28 cellular contexts compared by ENCODE assay signal in the genomic region with DNA sequence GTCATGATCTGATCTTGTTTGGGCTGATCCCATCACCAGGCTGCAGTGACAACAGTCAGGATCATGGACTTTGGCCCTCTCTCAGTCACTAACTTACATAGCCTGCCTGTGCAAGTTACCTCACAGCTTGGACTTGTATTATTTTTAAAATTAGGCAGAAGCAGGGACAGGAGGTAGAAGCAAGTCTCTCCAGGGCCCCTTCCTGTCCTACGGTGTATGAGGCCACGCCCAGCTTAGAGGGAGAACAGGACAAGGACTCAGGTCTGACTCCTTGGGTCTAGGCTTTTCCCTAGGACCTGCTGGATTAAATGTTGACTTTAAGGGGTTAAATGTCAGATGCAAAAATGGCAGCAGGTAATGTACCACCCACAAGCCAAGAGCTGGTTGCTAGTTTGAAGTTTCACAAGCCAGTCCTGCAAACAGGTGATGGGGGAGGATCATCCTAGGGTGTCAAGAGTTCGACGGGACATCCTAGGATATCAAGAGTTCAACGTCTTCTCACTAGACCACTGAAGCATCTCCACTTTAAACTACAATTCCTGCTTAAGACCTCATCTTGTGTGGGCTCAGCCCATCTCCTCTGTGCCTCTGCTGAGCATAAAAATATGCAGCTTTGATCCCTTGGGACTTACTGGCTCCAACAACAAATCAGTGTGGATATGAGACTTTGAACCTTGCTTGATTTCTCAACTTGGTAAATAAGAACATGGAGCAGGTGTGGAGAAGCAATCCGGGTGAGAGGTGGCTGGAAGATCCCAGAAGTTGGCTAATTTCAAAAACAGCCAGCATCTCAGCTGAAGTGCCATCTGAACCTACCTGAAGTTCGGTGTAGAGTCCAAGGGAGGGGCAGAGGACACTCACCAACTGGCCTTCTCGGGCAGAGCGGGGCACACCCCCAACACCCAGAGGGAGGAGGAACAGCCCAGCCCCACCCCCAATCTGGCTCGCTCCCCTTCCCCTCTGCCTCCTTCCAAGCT. TPM values are rescaled to one million over a fixed set of nuclear protein-coding genes. Genes with fewer than 3 reads are reported as not detected.
DNase-seq lines count a peak whose midpoint lies in the region; ATAC-seq, FAIRE-seq and TF ChIP-seq lines count a peak whose summit lies in the region.
"Had no signal": no experiment of that assay in that cellular context is flagged by ENCODE, and none has a peak within 500 bp of the region (broad histone marks: within the 10 kb centered on the region; RNA-seq: fewer than 3 reads in every experiment).

No MANE protein-coding gene starts in this region.

- DNase-seq in A549 (ENCODE audit: low read depth in 1 of 2, low spot score in 1 of 2) (peak in 1 of 2 experiments; percentile 58), LoVo (ENCODE audit: low spot score) (peak; percentile 16), fibroblast of the aortic adventitia (ENCODE audit: low read depth) (peak; percentile 11), activated gamma-delta T cell (lab: John Stamatoyannopoulos, UW) (no peak), middle frontal gyrus (ENCODE audit: extremely low spot score, low spot score) (no peak), SKM-1 treated with dmso at 0.1 percent for 144 hours (lab: John Stamatoyannopoulos, UW; ENCODE audit: unreplicated experiment) (no peak)
- DNase-seq: activated CD4-positive, alpha-beta T cell treated with anti-CD3 and anti-CD28 coated beads, Interleukin-2, amount 50 U/mL, for 4 hours; activated naive CD4-positive, alpha-beta T cell treated with anti-CD3 and anti-CD28 coated beads, Interleukin-2, amount 10 ng/mL, durations not matched to agents 7 days and 5 days; brain microvascular endothelial cell; CD8-positive, alpha-beta memory T cell; DMS153; HFFc6; hippocampal formation; MM.1S; naive thymus-derived CD8-positive, alpha-beta T cell; NCI-H2029; NCI-H524 treated with DMSO at 0.1 percent for 48 hours; stimulated activated naive CD4-positive, alpha-beta T cell treated with Interleukin-2 at 50 U/mL for 16 hours; T-helper 2 cell; uterus had no signal

- peak overlapping the region; percentile 62 to 66 for H3K27ac ChIP-seq in A549
- H3K27ac ChIP-seq in mucosa of rectum (ENCODE audit: low read depth in 2 of 2, low read length in 2 of 2) = peak overlapping the region; percentile 62 to 78
- H3K27ac ChIP-seq: brain microvascular endothelial cell, KMS-11, uterus had no signal

- no peak for TF ChIP-seq EP300 in A549 (IDR thresholded peaks at IDR 0.05)

- TF ChIP-seq CTCF in A549 (IDR thresholded peaks at IDR 0.05) = no peak
- TF ChIP-seq CTCF in fibroblast of the aortic adventitia (IDR thresholded peaks at IDR 0.05; ENCODE audit: insufficient read depth, low read length) = no peak

- ATAC-seq in A549 (peak; percentile 21 to 25; a peak in 3 of 6 replicates), GM18907 (IDR thresholded peaks at IDR 0.05; ENCODE audit: unreplicated experiment) (no peak)
- ATAC-seq: activated CD4-positive, CD25-positive, alpha-beta regulatory T cell treated with anti-CD3 and anti-CD28 coated beads, Interleukin-2, amount 50 U/mL, for 24 hours; GM12878; naive thymus-derived CD8-positive, alpha-beta T cell; SK-N-SH treated with all-trans-retinoic acid at 6 μM for 48 hours had no signal

- H3K27me3 ChIP-seq in mucosa of rectum (ENCODE audit: control insufficient read depth in 2 of 2, insufficient read depth in 2 of 2, low read length in 2 of 2) = no peaks in the 10 kb centered on the region
- H3K27me3 ChIP-seq: brain microvascular endothelial cell, uterus had no signal

- H3K36me3 ChIP-seq in mucosa of rectum (ENCODE audit: control insufficient read depth in 2 of 2, insufficient read depth in 2 of 2, low read length in 2 of 2) = peaks cover 0 to 5% of the 10 kb centered on the region in 2 donors
- H3K36me3 ChIP-seq: brain microvascular endothelial cell, uterus had no signal

- TF ChIP-seq POLR2A in A549 (IDR thresholded peaks at IDR 0.05; ENCODE audit: low read length) = no peak

- H3K9me3 ChIP-seq in A549 = no peaks in the 10 kb centered on the region
- no peaks in the 10 kb centered on the region for H3K9me3 ChIP-seq in mucosa of rectum (ENCODE audit: control insufficient read depth in 2 of 2, low read length in 2 of 2)
- H3K9me3 ChIP-seq: uterus had no signal

- 52% methylated on average over 10 of the region's 10 CpGs for WGBS in A549 (ENCODE audit: missing lambda C conversion rate)

- TF ChIP-seq RAD21 in A549 (conservative IDR thresholded peaks at IDR 0.05 in 1 of 2, IDR thresholded peaks at IDR 0.05 in 1 of 2) = no peak

- H3K4me1 ChIP-seq in A549 (peaks cover 49% of the 10 kb centered on the region), mucosa of rectum (ENCODE audit: control insufficient read depth in 2 of 2, insufficient read depth in 2 of 2, low read length in 2 of 2) (peaks cover 16 to 20% of the 10 kb centered on the region in 2 donors)
- H3K4me1 ChIP-seq: uterus had no signal

- H3K4me2 ChIP-seq in A549 = peak overlapping the region; percentile 66
- H3K4me2 ChIP-seq: KMS-11 had no signal

- H3K4me3 ChIP-seq in A549 = no peak overlapping the region
- no peak overlapping the region for H3K4me3 ChIP-seq in fibroblast of the aortic adventitia (ENCODE audit: low read depth, low read length)
- H3K4me3 ChIP-seq in mucosa of rectum (ENCODE audit: low read length in 2 of 2) = peak overlapping the region in 1 of 2 donors; percentile 49
- H3K4me3 ChIP-seq: GM12878, skin epidermis, uterus had no signal

- POLR2A ChIA-PET in A549 (lab: Yijun Ruan, JAX) = no interaction called here

- no peak for FAIRE-seq in A549 (lab: Jason Lieb, UNC)
- FAIRE-seq: GM12878, H1 had no signal

- CTCF ChIA-PET in A549 (lab: Yijun Ruan, JAX) = interaction anchor here (0.6 to 3.1 kb wide), 10 partner anchors 9 to 145 kb away, joined by 3 to 9 read pairs (median 3); no protein-coding TSS in a partner anchor

- no peak overlapping the region for H3K9ac ChIP-seq in mucosa of rectum (ENCODE audit: low read depth in 1 of 2, low read length in 2 of 2)
- H3K9ac ChIP-seq: KMS-11 had no signal

TF ChIP-seq in A549, 52 proteins besides CTCF, POLR2A, EP300 and RAD21:
- 0 out of 5 replicates have a peak, but pooled peaks of 1 of the 2 experiments have one; percentile 25 for TF ChIP-seq JUN (IDR thresholded peaks at IDR 0.05)
- TF ChIP-seq, protein P1, sequence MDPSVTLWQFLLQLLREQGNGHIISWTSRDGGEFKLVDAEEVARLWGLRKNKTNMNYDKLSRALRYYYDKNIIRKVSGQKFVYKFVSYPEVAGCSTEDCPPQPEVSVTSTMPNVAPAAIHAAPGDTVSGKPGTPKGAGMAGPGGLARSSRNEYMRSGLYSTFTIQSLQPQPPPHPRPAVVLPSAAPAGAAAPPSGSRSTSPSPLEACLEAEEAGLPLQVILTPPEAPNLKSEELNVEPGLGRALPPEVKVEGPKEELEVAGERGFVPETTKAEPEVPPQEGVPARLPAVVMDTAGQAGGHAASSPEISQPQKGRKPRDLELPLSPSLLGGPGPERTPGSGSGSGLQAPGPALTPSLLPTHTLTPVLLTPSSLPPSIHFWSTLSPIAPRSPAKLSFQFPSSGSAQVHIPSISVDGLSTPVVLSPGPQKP (IDR thresholded peaks at IDR 0.05; ENCODE audit: low read depth, low read length) = no peak
- no peak for TF ChIP-seq FOSL2 (IDR thresholded peaks at IDR 0.05)
- TF ChIP-seq FOSL2 (CRISPR knock-in tag; IDR thresholded peaks at IDR 0.05) = no peak
- no peak for TF ChIP-seq TFCP2L1 (CRISPR knock-in tag; IDR thresholded peaks at IDR 0.05)
- peak in 1 of 2 experiments; percentile 52; a peak in 1 of 4 replicates for TF ChIP-seq CEBPB (IDR thresholded peaks at IDR 0.05)
- TF ChIP-seq HOXB13 (CRISPR knock-in tag; IDR thresholded peaks at IDR 0.05; ENCODE audit: low read depth) = no peak

RNA-seq across cellular contexts. Expression of gene SFXN5, which starts 39.5 kb away (rescaled TPM):
- polyA plus RNA-seq in A549 (2011; rRNA removed) (16.7 and 22.0 TPM in 2 replicates), A549 (2017; fragmentation: RNase III; extraction: RNeasy Plus Mini Kit Qiagen cat#74134 plus additional on column Dnase treatment) (18.2 to 20.4 TPM (median 19.6 TPM) in 3 replicates)
- polyA plus RNA-seq in A549 (2012; cell fraction: cytosol; rRNA removed) = 19.8 and 21.7 TPM in 2 replicates
- polyA plus RNA-seq in A549 (2012; cell fraction: nucleus; rRNA removed) = 60.1 and 76.2 TPM in 2 replicates
- 32.2 and 41.1 TPM in 2 replicates for polyA minus RNA-seq in A549 (2011; rRNA and poly(A)+ RNA removed)
- total RNA-seq in fibroblast of the aortic adventitia (ENCODE audit: low replicate concordance) = 18.0 and 19.0 TPM in 2 replicates

Comparison
In these comparisons a context has a peak if more than half of its experiments do, and no peak if none do; other contexts are left out.
1. DNase-seq: peak in LoVo (single experiment) and fibroblast of the aortic adventitia (single experiment); none in activated gamma-delta T cell (single experiment), middle frontal gyrus (single experiment) and SKM-1 treated with dmso at 0.1 percent for 144 hours (single experiment).